In genomic region chr7:15709978-15710377, GRCh38 we compare ENCODE assay signal across 21 cellular contexts. TPM values are rescaled to one million over a fixed set of nuclear protein-coding genes. Genes with fewer than 3 reads are reported as not detected.
DNase-seq lines count a peak whose midpoint lies in the region; ATAC-seq and TF ChIP-seq lines count a peak whose summit lies in the region.
"Had no signal": no experiment of that assay in that cellular context is flagged by ENCODE, and none has a peak within 500 bp of the region (broad histone marks: within the 10 kb centered on the region; RNA-seq: fewer than 3 reads in every experiment).

No MANE protein-coding gene starts in this region.

- no peak overlapping the region for H3K4me3 Mint-ChIP-seq in activated T-helper 17 cell treated with anti-CD3 and anti-CD28 coated beads, Interleukin-2, amount 50 U/mL, for 72 hours
- H3K4me3 Mint-ChIP-seq in MCF 10A (ENCODE audit: unreplicated experiment) = no peak overlapping the region

- no peaks in the 10 kb centered on the region for H3K9me3 Mint-ChIP-seq in activated T-helper 17 cell treated with anti-CD3 and anti-CD28 coated beads, Interleukin-2, amount 50 U/mL, for 72 hours
- H3K9me3 Mint-ChIP-seq in MCF 10A (ENCODE audit: unreplicated experiment) = no peaks in the 10 kb centered on the region

- BruUV-seq in MCF 10A (replicated peaks; lab: Mats Ljungman, UMichigan) = no TSS peak

- peak; percentile 31 for DNase-seq in NOMO-1 treated with DMSO at 0.1 percent for 48 hours (lab: John Stamatoyannopoulos, UW; ENCODE audit: unreplicated experiment)
- no peak for DNase-seq in NOMO-1 treated with dmso at 0.1 percent for 144 hours (lab: John Stamatoyannopoulos, UW; ENCODE audit: unreplicated experiment)
- peak; percentile 51 for DNase-seq in HS-5 (ENCODE audit: low read depth)
- DNase-seq in kidney tubule cell (ENCODE audit: low spot score) = peak; percentile 54
- DNase-seq in SIG-M5 (lab: John Stamatoyannopoulos, UW) = no peak
- no peak for DNase-seq in NCI-H526 (lab: John Stamatoyannopoulos, UW)
- DNase-seq in MCF 10A (ENCODE audit: unreplicated experiment) = no peak
- DNase-seq: C1 segment of cervical spinal cord; Caco-2; DMS53; NCI-H1417; NCI-H2081; NCI-H345; NCI-H69; NK-92 treated with Interleukin-12 subunit alpha and Interleukin-12 subunit beta, amount 100 ng/mL, for 24 hours; PC-9; SK-N-SH had no signal

- H3K27me3 Mint-ChIP-seq in activated T-helper 17 cell treated with anti-CD3 and anti-CD28 coated beads, Interleukin-2, amount 50 U/mL, for 72 hours = no peaks in the 10 kb centered on the region
- peaks cover 66% of the 10 kb centered on the region for H3K27me3 Mint-ChIP-seq in MCF 10A (ENCODE audit: insufficient read depth, unreplicated experiment)

- H3K36me3 Mint-ChIP-seq in activated T-helper 17 cell treated with anti-CD3 and anti-CD28 coated beads, Interleukin-2, amount 50 U/mL, for 72 hours (ENCODE audit: low read depth) = no peaks in the 10 kb centered on the region
- H3K36me3 Mint-ChIP-seq in MCF 10A (ENCODE audit: insufficient read depth, unreplicated experiment) = no peaks in the 10 kb centered on the region

- TF ChIP-seq CTCF in MCF 10A (IDR thresholded peaks at IDR 0.05; ENCODE audit: unreplicated experiment) = no peak

- intact Hi-C loops in MCF 10A (cut with micrococcal nuclease) = no loop called here

- H3K27ac Mint-ChIP-seq in activated T-helper 17 cell treated with anti-CD3 and anti-CD28 coated beads, Interleukin-2, amount 50 U/mL, for 72 hours = no peak overlapping the region
- H3K27ac Mint-ChIP-seq in MCF 10A (ENCODE audit: low read depth, unreplicated experiment) = no peak overlapping the region

- peak; percentile 14 for ATAC-seq in activated T-helper 17 cell treated with anti-CD3 and anti-CD28 coated beads, Interleukin-2, amount 50 U/mL, for 72 hours (replicated peaks)
- ATAC-seq: HepG2, Right ventricle myocardium inferior had no signal

- POLR2A ChIA-PET in MCF 10A (lab: Yijun Ruan, JAX) = no interaction called here

- H3K4me1 Mint-ChIP-seq in activated T-helper 17 cell treated with anti-CD3 and anti-CD28 coated beads, Interleukin-2, amount 50 U/mL, for 72 hours = peaks cover 5% of the 10 kb centered on the region
- H3K4me1 Mint-ChIP-seq in MCF 10A (ENCODE audit: insufficient read depth, unreplicated experiment) = no peaks in the 10 kb centered on the region

- CTCF ChIA-PET in MCF 10A (lab: Yijun Ruan, JAX) = interaction anchor here (2.0 kb wide), 1 partner anchor 11 kb away, joined by 8 read pairs; no protein-coding TSS in a partner anchor

RNA-seq across cellular contexts. Expression of gene MEOX2, which starts 23.5 kb away (rescaled TPM):
- total RNA-seq in activated T-helper 17 cell treated with anti-CD3 and anti-CD28 coated beads, Interleukin-2, amount 50 U/mL, for 72 hours = not detected
- not detected in 2 replicates for total RNA-seq in MCF 10A (2022)
- total RNA-seq: Caco-2, G401, HepG2 had no signal

Comparison
In these comparisons a context has a peak if more than half of its experiments do, and no peak if none do; other contexts are left out.
1. DNase-seq: peak in NOMO-1 treated with DMSO at 0.1 percent for 48 hours (single experiment), HS-5 (single experiment) and kidney tubule cell (single experiment); none in NOMO-1 treated with dmso at 0.1 percent for 144 hours (single experiment), SIG-M5 (single experiment), NCI-H526 (0 of 2) and MCF 10A (single experiment).